ENCODE assay signal across 18 cellular contexts in genomic region chr9:4068914-4069313, GRCh38.
DNase-seq lines count a peak whose midpoint lies in the region; ATAC-seq and TF ChIP-seq lines count a peak whose summit lies in the region.
"Had no signal": no experiment of that assay in that cellular context is flagged by ENCODE, and none has a peak within 500 bp of the region (broad histone marks: within the 10 kb centered on the region; RNA-seq: fewer than 3 reads in every experiment).

No MANE protein-coding gene starts in this region.

- no peaks in the 10 kb centered on the region for H3K36me3 Mint-ChIP-seq in T-helper 2 cell treated with Interferon-gamma antibody and Interleukin-4, amounts not matched to agents 5 μg/mL and 100 μg/mL, for 36 hours (ENCODE audit: low read depth)
- H3K36me3 Mint-ChIP-seq: CD14-positive monocyte, IgD-negative memory B cell had no signal

- H3K9me3 ChIP-seq in heart right ventricle (no peaks in the 10 kb centered on the region), hepatocyte (ENCODE audit: low read depth) (no peaks in the 10 kb centered on the region), mucosa of descending colon (no peaks in the 10 kb centered on the region), thyroid gland (no peaks in the 10 kb centered on the region)

- no peaks in the 10 kb centered on the region for H3K9me2 ChIP-seq in hepatocyte (replicated peaks; ENCODE audit: insufficient read depth)

- no peaks in the 10 kb centered on the region for H3K9me3 Mint-ChIP-seq in T-helper 2 cell treated with Interferon-gamma antibody and Interleukin-4, amounts not matched to agents 5 μg/mL and 100 μg/mL, for 36 hours
- H3K9me3 Mint-ChIP-seq: IgD-negative memory B cell had no signal

- H3K79me2 ChIP-seq in hepatocyte = peaks cover 7% of the 10 kb centered on the region

- peak overlapping the region in 1 of 10 donors; percentile 2 for H3K4me3 ChIP-seq in heart right ventricle
- no peak overlapping the region for H3K4me3 ChIP-seq in hepatocyte
- H3K4me3 ChIP-seq in mucosa of descending colon = no peak overlapping the region
- no peak overlapping the region for H3K4me3 ChIP-seq in thyroid gland (replicated peaks in 1 of 3)

- H3K27ac Mint-ChIP-seq in T-helper 2 cell treated with Interferon-gamma antibody and Interleukin-4, amounts not matched to agents 5 μg/mL and 100 μg/mL, for 36 hours = no peak overlapping the region
- H3K27ac Mint-ChIP-seq: CD14-positive monocyte, IgD-negative memory B cell had no signal

- H3K4me1 Mint-ChIP-seq in T-helper 2 cell treated with Interferon-gamma antibody and Interleukin-4, amounts not matched to agents 5 μg/mL and 100 μg/mL, for 36 hours (ENCODE audit: low read depth) = peaks cover 6% of the 10 kb centered on the region
- H3K4me1 Mint-ChIP-seq: IgD-negative memory B cell had no signal

- 87 to 92% methylated on average over 2 of the region's 2 CpGs for WGBS in heart right ventricle, 2 donors
- WGBS in hepatocyte (ENCODE audit: low lambda C conversion rate, missing lambda C conversion rate) = 48% methylated on average over 2 of the region's 2 CpGs
- 86 to 89% methylated on average over 2 of the region's 2 CpGs for WGBS in thyroid gland, 2 donors

- no peaks in the 10 kb centered on the region for H4K20me1 ChIP-seq in hepatocyte (ENCODE audit: insufficient read depth, poor library complexity, severe bottlenecking)

- TF ChIP-seq POLR2A in thyroid gland (IDR thresholded peaks at IDR 0.05) = no peak

- no peak overlapping the region for H3K4me3 Mint-ChIP-seq in T-helper 2 cell treated with Interferon-gamma antibody and Interleukin-4, amounts not matched to agents 5 μg/mL and 100 μg/mL, for 36 hours
- H3K4me3 Mint-ChIP-seq: CD14-positive monocyte, IgD-negative memory B cell had no signal

- DNase-seq in heart right ventricle (no peak), left ventricle myocardium superior (no peak), hepatocyte (ENCODE audit: low spot score) (no peak), mucosa of descending colon (no peak), thyroid gland (no peak), CD1c-positive myeloid dendritic cell (ENCODE audit: extremely low spot score) (no peak)
- no peak for DNase-seq in T-helper 2 cell treated with Interferon-gamma antibody and Interleukin-4, amounts not matched to agents 5 μg/mL and 100 μg/mL, for 36 hours (ENCODE audit: low spot score)
- DNase-seq: COR-L47; H7; Kasumi-1; NCI-H1105 treated with DMSO at 0.1 percent for 48 hours; NCI-H187; NCI-H69; NK-92 treated with Interleukin-12 subunit alpha and Interleukin-12 subunit beta, amount 100 ng/mL, for 24 hours; RPMI8226 had no signal

- H3K4me1 ChIP-seq in heart right ventricle (peaks cover 0 to 19% (median 6%) of the 10 kb centered on the region in 9 donors), hepatocyte (ENCODE audit: insufficient read depth) (peaks cover 25% of the 10 kb centered on the region), mucosa of descending colon (ENCODE audit: low read depth) (no peaks in the 10 kb centered on the region), thyroid gland (peaks cover 24 to 25% of the 10 kb centered on the region in 2 donors)

- no peak overlapping the region for H2AFZ ChIP-seq in hepatocyte

- H3K27ac ChIP-seq in heart right ventricle (peak overlapping the region in 6 of 10 donors; percentile 17 to 49 (median 44)), hepatocyte (peak overlapping the region; percentile 70), thyroid gland (peak overlapping the region; percentile 40 to 63 (median 42))

- peaks cover 2% of the 10 kb centered on the region for H3K27me3 Mint-ChIP-seq in T-helper 2 cell treated with Interferon-gamma antibody and Interleukin-4, amounts not matched to agents 5 μg/mL and 100 μg/mL, for 36 hours (ENCODE audit: low read depth)
- H3K27me3 Mint-ChIP-seq: IgD-negative memory B cell had no signal

- ATAC-seq in heart right ventricle = no peak
- no peak for ATAC-seq in left ventricle myocardium superior
- ATAC-seq in mucosa of descending colon = peak; percentile 56
- no peak for ATAC-seq in GM19455 (IDR thresholded peaks at IDR 0.05; ENCODE audit: unreplicated experiment)

- no peaks in the 10 kb centered on the region for H3K36me3 ChIP-seq in heart right ventricle
- H3K36me3 ChIP-seq in hepatocyte (replicated peaks; ENCODE audit: insufficient read depth, low read depth) = no peaks in the 10 kb centered on the region
- no peaks in the 10 kb centered on the region for H3K36me3 ChIP-seq in mucosa of descending colon (ENCODE audit: low read depth)
- H3K36me3 ChIP-seq in thyroid gland = no peaks in the 10 kb centered on the region

- H3K4me2 ChIP-seq in hepatocyte = peak overlapping the region; percentile 54

- TF ChIP-seq CTCF in heart right ventricle (IDR thresholded peaks at IDR 0.05) (no peak), hepatocyte (IDR thresholded peaks at IDR 0.05; ENCODE audit: poor library complexity) (no peak), mucosa of descending colon (IDR thresholded peaks at IDR 0.05) (no peak), thyroid gland (IDR thresholded peaks at IDR 0.05) (no peak)

- H3K27me3 ChIP-seq in heart right ventricle (no peaks in the 10 kb centered on the region), hepatocyte (no peaks in the 10 kb centered on the region), thyroid gland (no peaks in the 10 kb centered on the region)

- intact Hi-C loops in heart right ventricle (cut with DNase I) (no loop called here), left ventricle myocardium superior (cut with micrococcal nuclease) (no loop called here), mucosa of descending colon (cut with DNase I, micrococcal nuclease) (no loop called here), thyroid gland (cut with DNase I) (no loop called here)
